In genomic region chr11:128174465-128175101, GRCh38 we compare ENCODE assay signal across 14 cellular contexts.
DNase-seq lines count a peak whose midpoint lies in the region; FAIRE-seq and TF ChIP-seq lines count a peak whose summit lies in the region.
"Had no signal": no experiment of that assay in that cellular context is flagged by ENCODE, and none has a peak within 500 bp of the region (broad histone marks: within the 10 kb centered on the region; RNA-seq: fewer than 3 reads in every experiment).

No MANE protein-coding gene starts in this region.

- TF ChIP-seq CTCF in neural progenitor cell (IDR thresholded peaks at IDR 0.05), result no peak
- no peak for TF ChIP-seq CTCF in prostate gland (IDR thresholded peaks at IDR 0.05)

- H3K4me3 Mint-ChIP-seq in neural progenitor cell, result peak overlapping the region; percentile 36
- H3K4me3 Mint-ChIP-seq: activated CD4-positive, alpha-beta T cell treated with anti-CD3 and anti-CD28 coated beads, Interleukin-2, amount 10 ng/mL, durations not matched to agents 7 days and 5 days; activated naive CD4-positive, alpha-beta T cell treated with anti-CD3 and anti-CD28 coated beads for 36 hours had no signal

- H3K27ac Mint-ChIP-seq in neural progenitor cell, result peak overlapping the region; percentile 28
- H3K27ac Mint-ChIP-seq: activated CD4-positive, alpha-beta T cell treated with anti-CD3 and anti-CD28 coated beads, Interleukin-2, amount 10 ng/mL, durations not matched to agents 7 days and 5 days; activated naive CD4-positive, alpha-beta T cell treated with anti-CD3 and anti-CD28 coated beads for 36 hours had no signal

- H3K9me3 Mint-ChIP-seq in neural progenitor cell, result no peaks in the 10 kb centered on the region
- H3K9me3 Mint-ChIP-seq: activated CD4-positive, alpha-beta T cell treated with anti-CD3 and anti-CD28 coated beads, Interleukin-2, amount 10 ng/mL, durations not matched to agents 7 days and 5 days; activated naive CD4-positive, alpha-beta T cell treated with anti-CD3 and anti-CD28 coated beads for 36 hours had no signal

- no peaks in the 10 kb centered on the region for H3K79me2 ChIP-seq in neural progenitor cell (ENCODE audit: low read depth)

- no peaks in the 10 kb centered on the region for H3K4me1 ChIP-seq in neural progenitor cell
- H3K4me1 ChIP-seq in prostate gland (replicated peaks), result no peaks in the 10 kb centered on the region

- H3F3A ChIP-seq in neural progenitor cell (ENCODE audit: low read depth), result no peaks in the 10 kb centered on the region

- H3K4me2 ChIP-seq in neural progenitor cell, result no peak overlapping the region

- no peaks in the 10 kb centered on the region for H4K20me1 ChIP-seq in neural progenitor cell (ENCODE audit: low read depth)

- peaks cover 3% of the 10 kb centered on the region for H3K27me3 Mint-ChIP-seq in neural progenitor cell (ENCODE audit: insufficient read depth, low read depth)

- H3K27ac ChIP-seq in neural progenitor cell (no peak overlapping the region), prostate gland (no peak overlapping the region)
- H3K27ac ChIP-seq: dorsolateral prefrontal cortex, skin epidermis had no signal

- no peak overlapping the region for H3K9ac ChIP-seq in neural progenitor cell

- H3K27me3 ChIP-seq in neural progenitor cell (no peaks in the 10 kb centered on the region), prostate gland (replicated peaks; ENCODE audit: insufficient read depth) (no peaks in the 10 kb centered on the region)

- no peak for FAIRE-seq in GM12892 (lab: Jason Lieb, UNC)

- H3K4me3 ChIP-seq in neural progenitor cell (no peak overlapping the region), prostate gland (no peak overlapping the region)
- H3K4me3 ChIP-seq: dorsolateral prefrontal cortex, skin epidermis had no signal

- peaks cover 17% of the 10 kb centered on the region for H3K4me1 Mint-ChIP-seq in neural progenitor cell

- H3K9me3 ChIP-seq in neural progenitor cell (ENCODE audit: low read depth) (no peaks in the 10 kb centered on the region), prostate gland (no peaks in the 10 kb centered on the region)

- WGBS in prostate gland, result 88% methylated on average over 7 of the region's 7 CpGs

- no peaks in the 10 kb centered on the region for H3K36me3 ChIP-seq in neural progenitor cell
- no peaks in the 10 kb centered on the region for H3K36me3 ChIP-seq in prostate gland

- no peak overlapping the region for H2AFZ ChIP-seq in neural progenitor cell (replicated peaks)

- TF ChIP-seq POLR2A in prostate gland (IDR thresholded peaks at IDR 0.05), result no peak
- TF ChIP-seq POLR2A in GM12892 (IDR thresholded peaks at IDR 0.05; ENCODE audit: low read depth, low read length), result no peak

- H3K36me3 Mint-ChIP-seq in neural progenitor cell, result no peaks in the 10 kb centered on the region

- intact Hi-C loops in prostate gland (cut with DNase I), result loop anchor here (5.0 kb wide), 3 partner anchors 118 to 658 kb away; no protein-coding TSS in a partner anchor

- DNase-seq in GM03348 (ENCODE audit: low spot score) (peak; percentile 69), NCI-H526 (lab: John Stamatoyannopoulos, UW) (peak; percentile 80 to 94), dedifferentiated amniotic fluid mesenchymal stem cell (ENCODE audit: extremely low spot score) (peak; percentile 39), neural progenitor cell (ENCODE audit: low spot score) (peak; percentile 44), SHP77 (lab: John Stamatoyannopoulos, UW) (no peak), prostate gland (ENCODE audit: low spot score) (no peak), AML-193 (lab: John Stamatoyannopoulos, UW) (no peak), GM12892 (ENCODE audit: insufficient read length) (no peak)
- DNase-seq: activated CD4-positive, alpha-beta T cell treated with anti-CD3 and anti-CD28 coated beads, Interleukin-2, amount 10 ng/mL, durations not matched to agents 7 days and 5 days; activated naive CD4-positive, alpha-beta T cell treated with anti-CD3 and anti-CD28 coated beads for 36 hours; hypothalamus; SIG-M5 had no signal

Comparison
In these comparisons a context has a peak if more than half of its experiments do, and no peak if none do; other contexts are left out.
1. DNase-seq: peak in GM03348 (single experiment), NCI-H526 (2 of 2), dedifferentiated amniotic fluid mesenchymal stem cell (single experiment) and neural progenitor cell (single experiment); none in SHP77 (0 of 2), prostate gland (single experiment), AML-193 (0 of 2) and GM12892 (single experiment).